In the genomic region with DNA sequence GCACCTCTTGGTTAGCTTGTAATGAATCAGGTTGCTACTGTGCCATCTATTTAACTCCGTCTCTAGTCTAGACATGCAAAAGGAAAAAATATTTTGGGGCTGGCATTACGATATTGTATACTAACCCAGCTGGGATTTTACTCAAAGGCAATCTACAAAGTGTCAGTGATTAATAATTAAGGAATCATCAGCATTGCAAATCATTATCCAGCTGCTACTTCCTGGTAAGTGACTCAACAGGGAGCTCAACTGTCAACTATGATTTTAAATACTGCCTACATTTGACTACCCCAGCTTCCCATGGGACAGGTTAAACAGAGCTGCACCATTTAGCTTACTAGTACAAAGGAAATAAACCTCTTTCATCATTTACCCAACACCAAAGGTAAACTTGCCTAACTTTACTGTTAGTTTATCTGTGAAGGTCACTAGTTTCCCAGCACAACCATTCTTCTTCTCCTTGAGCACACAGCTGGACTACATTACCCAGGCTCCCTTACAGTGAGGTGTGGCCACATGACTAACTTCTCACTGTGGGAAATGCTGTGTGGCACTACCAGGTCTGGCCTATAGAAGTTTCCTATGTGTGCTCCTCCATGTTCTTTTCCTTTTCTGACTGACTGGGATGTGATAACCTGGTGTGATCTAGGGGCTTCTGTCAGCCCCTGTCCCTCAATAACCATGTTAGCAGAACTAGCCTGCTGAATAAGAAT, we compare ENCODE assay signal across 21 cellular contexts. TPM values are rescaled to one million over a fixed set of nuclear protein-coding genes. Genes with fewer than 3 reads are reported as not detected.
DNase-seq lines count a peak whose midpoint lies in the region; ATAC-seq, FAIRE-seq and TF ChIP-seq lines count a peak whose summit lies in the region.
"Had no signal": no experiment of that assay in that cellular context is flagged by ENCODE, and none has a peak within 500 bp of the region (broad histone marks: within the 10 kb centered on the region; RNA-seq: fewer than 3 reads in every experiment).

No MANE protein-coding gene starts in this region.

- no peak overlapping the region for H3K9ac ChIP-seq in astrocyte (ENCODE audit: low read length)

- no peaks in the 10 kb centered on the region for H3K4me1 Mint-ChIP-seq in astrocyte (ENCODE audit: low read depth, unreplicated experiment)
- H3K4me1 Mint-ChIP-seq: CD14-positive monocyte had no signal

- H3K27me3 ChIP-seq in astrocyte (ENCODE audit: insufficient read depth, low read length), result no peaks in the 10 kb centered on the region
- H3K27me3 ChIP-seq: neutrophil had no signal

- H3K27ac Mint-ChIP-seq in astrocyte (ENCODE audit: unreplicated experiment), result no peak overlapping the region
- H3K27ac Mint-ChIP-seq: CD14-positive monocyte had no signal

- H2AFZ ChIP-seq in astrocyte (ENCODE audit: low read depth, low read length), result no peak overlapping the region
- H2AFZ ChIP-seq: PC-9 had no signal

- ATAC-seq in GM18867 (IDR thresholded peaks at IDR 0.05; ENCODE audit: unreplicated experiment) (peak; percentile 42), HG03354 (IDR thresholded peaks at IDR 0.05; ENCODE audit: poor library complexity, severe bottlenecking, unreplicated experiment) (peak; percentile 73)

- H3K9me3 Mint-ChIP-seq in astrocyte (ENCODE audit: unreplicated experiment), result no peaks in the 10 kb centered on the region

- H3K4me1 ChIP-seq in astrocyte (ENCODE audit: insufficient read depth, low read length), result no peaks in the 10 kb centered on the region
- H3K4me1 ChIP-seq: spleen had no signal

- H3K36me3 ChIP-seq in astrocyte (ENCODE audit: insufficient read depth, low read length), result no peaks in the 10 kb centered on the region
- H3K36me3 ChIP-seq: neutrophil, spleen had no signal

- H3K36me3 Mint-ChIP-seq in astrocyte (ENCODE audit: low read depth, unreplicated experiment), result no peaks in the 10 kb centered on the region
- H3K36me3 Mint-ChIP-seq: CD14-positive monocyte had no signal

- no peaks in the 10 kb centered on the region for H3K79me2 ChIP-seq in astrocyte (ENCODE audit: insufficient read depth, low read length)

- H3K27ac ChIP-seq in astrocyte (ENCODE audit: low read depth, low read length), result no peak overlapping the region
- H3K27ac ChIP-seq: neutrophil, PC-9, spleen had no signal

- peak; percentile 87 for FAIRE-seq in astrocyte (lab: Jason Lieb, UNC)
- FAIRE-seq: G401.6 had no signal

- H3K4me2 ChIP-seq in astrocyte (ENCODE audit: low read length), result no peak overlapping the region
- H3K4me2 ChIP-seq: PC-9 had no signal

- no peak overlapping the region for H3K4me3 ChIP-seq in astrocyte (ENCODE audit: insufficient read depth, low read depth, low read length)
- H3K4me3 ChIP-seq: PC-9, spleen had no signal

- TF ChIP-seq CTCF in astrocyte (IDR thresholded peaks at IDR 0.05; ENCODE audit: insufficient read depth, low read depth, low read length), result no peak

- H4K20me1 ChIP-seq in astrocyte (ENCODE audit: insufficient read depth, low read length), result no peaks in the 10 kb centered on the region

- no peaks in the 10 kb centered on the region for H3K9me3 ChIP-seq in astrocyte (ENCODE audit: insufficient read depth, low read depth, low read length)
- H3K9me3 ChIP-seq: neutrophil, spleen had no signal

- no peak overlapping the region for H3K4me3 Mint-ChIP-seq in astrocyte (ENCODE audit: unreplicated experiment)
- H3K4me3 Mint-ChIP-seq: CD14-positive monocyte had no signal

- DNase-seq in astrocyte (ENCODE audit: low read depth), result no peak
- peak; percentile 7 for DNase-seq in left kidney (ENCODE audit: low read depth, low spot score)
- no peak for DNase-seq in GM03348 (ENCODE audit: low spot score)
- no peak for DNase-seq in NCI-H510A (lab: John Stamatoyannopoulos, UW)
- no peak for DNase-seq in cerebellar cortex (ENCODE audit: low spot score)
- no peak for DNase-seq in NCI-H2081 (lab: John Stamatoyannopoulos, UW)
- DNase-seq: activated naive CD4-positive, alpha-beta T cell treated with Interleukin-2 at 50 U/mL for 16 hours; hypothalamus; NCI-H2107; PC-9; spleen had no signal

- peaks cover 3% of the 10 kb centered on the region for H3K27me3 Mint-ChIP-seq in astrocyte (ENCODE audit: low read depth, unreplicated experiment)

RNA-seq across cellular contexts. Expression of gene TRPC5OS, which starts 21.0 kb away (rescaled TPM):
- total RNA-seq in astrocyte, result not detected in 2 replicates
- total RNA-seq: activated CD8-positive, alpha-beta memory T cell treated with anti-CD3 and anti-CD28 coated beads for 36 hours; cardiac septum; lung microvascular endothelial cell; PC-9; spleen; T-helper 2 cell treated with Interferon-gamma antibody and Interleukin-4, amounts not matched to agents 100 ng/mL and 5 ng/mL, for 36 hours; temporal lobe had no signal
